Comparison of ENCODE assay signal across 12 cellular contexts in the genomic region with DNA sequence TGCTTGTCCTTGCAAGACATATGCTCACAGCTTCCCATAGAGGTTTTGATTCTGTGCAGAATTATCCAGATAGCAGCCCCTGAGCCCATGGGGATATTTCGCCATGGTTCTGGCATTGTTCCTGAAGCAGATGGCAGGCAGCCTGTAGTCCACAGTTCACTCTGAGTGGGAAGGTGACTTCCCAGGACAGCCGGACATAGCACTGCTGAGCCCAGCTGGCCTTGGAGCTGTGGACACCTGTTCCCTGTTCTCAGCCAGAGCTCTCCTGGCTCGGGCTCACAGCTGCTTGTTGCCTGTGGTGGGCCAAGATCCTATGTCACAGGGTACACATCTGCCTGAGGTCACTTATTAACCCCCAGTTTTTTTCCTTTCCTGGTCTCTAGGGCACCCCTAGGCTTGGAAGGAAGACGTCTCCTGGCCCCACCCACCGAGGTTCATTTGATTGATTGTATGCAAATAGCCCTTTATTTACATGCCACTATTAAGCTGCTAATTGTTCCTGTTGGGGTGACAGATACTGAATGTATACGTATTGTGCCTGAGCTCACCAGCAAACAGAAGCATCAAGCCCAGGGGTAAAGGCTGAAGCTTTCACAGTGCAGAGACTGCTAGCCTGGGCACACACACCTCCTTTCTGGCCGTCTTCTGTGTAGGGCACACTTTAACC.
A peak's percentile ranks its signal among the peaks of the same experiment; 100 is the strongest.
DNase-seq lines count a peak whose midpoint lies in the region; FAIRE-seq and TF ChIP-seq lines count a peak whose summit lies in the region.
"Had no signal": no experiment of that assay in that cellular context is flagged by ENCODE, and none has a peak within 500 bp of the region (broad histone marks: within the 10 kb centered on the region; RNA-seq: fewer than 3 reads in every experiment).

No MANE protein-coding gene starts in this region.

- TF ChIP-seq CTCF in esophagus muscularis mucosa (IDR thresholded peaks at IDR 0.05) (no peak), suprapubic skin (IDR thresholded peaks at IDR 0.05) (no peak)

- H3K9me3 ChIP-seq in esophagus muscularis mucosa: no peaks in the 10 kb centered on the region
- H3K9me3 ChIP-seq in muscle layer of colon (ENCODE audit: low read length): no peaks in the 10 kb centered on the region
- H3K9me3 ChIP-seq in suprapubic skin: no peaks in the 10 kb centered on the region

- H3K27me3 ChIP-seq in esophagus muscularis mucosa: no peaks in the 10 kb centered on the region
- no peaks in the 10 kb centered on the region for H3K27me3 ChIP-seq in muscle layer of colon (ENCODE audit: control insufficient read depth in 1 of 2, insufficient read depth in 2 of 2, low read length in 2 of 2)
- H3K27me3 ChIP-seq in suprapubic skin: no peaks in the 10 kb centered on the region

- H3K4me3 ChIP-seq in esophagus muscularis mucosa: no peak overlapping the region
- H3K4me3 ChIP-seq in muscle layer of colon (ENCODE audit: low read depth in 1 of 2, low read length in 2 of 2): no peak overlapping the region
- no peak overlapping the region for H3K4me3 ChIP-seq in suprapubic skin
- H3K4me3 ChIP-seq: GM12878 had no signal

- peaks cover 29 to 51% (median 48%) of the 10 kb centered on the region in 4 donors for H3K4me1 ChIP-seq in esophagus muscularis mucosa
- H3K4me1 ChIP-seq in muscle layer of colon (ENCODE audit: insufficient read depth, low read length): peaks cover 24% of the 10 kb centered on the region
- peaks cover 21% of the 10 kb centered on the region for H3K4me1 ChIP-seq in suprapubic skin

- in situ Hi-C loops in KBM-7 (cut with MboI; ENCODE audit: low pct_unique_long_range_greater_than_20kb, low sequenced_read_pairs): no loop called here

- DNase-seq in NCI-H524 treated with DMSO at 0.1 percent for 48 hours (lab: John Stamatoyannopoulos, UW) (peak; percentile 46), esophagus muscularis mucosa (ENCODE audit: extremely low spot score) (no peak), suprapubic skin (ENCODE audit: low spot score in 2 of 2) (no peak), urothelium cell line (ENCODE audit: low spot score) (no peak), T-helper 1 cell (no peak), KBM-7 (no peak)
- DNase-seq in stimulated activated CD4-positive, alpha-beta T cell treated with anti-CD3 and anti-CD28 coated beads, Interleukin-15, amount 100 ng/mL, for 24 hours: no peak
- DNase-seq: DND-41; effector CD4-positive, alpha-beta T cell had no signal

- no peak for FAIRE-seq in urothelium cell line (lab: Jason Lieb, UNC)
- FAIRE-seq: GM12878 had no signal

- 48% methylated on average over 7 of the region's 7 CpGs for WGBS in esophagus muscularis mucosa
- WGBS in suprapubic skin: 64% methylated on average over 5 of the region's 7 CpGs

- H3K9ac ChIP-seq in muscle layer of colon (ENCODE audit: low read length): no peak overlapping the region

- peak overlapping the region; percentile 81 to 86 (median 82) for H3K27ac ChIP-seq in esophagus muscularis mucosa (replicated peaks in 1 of 4)
- H3K27ac ChIP-seq in muscle layer of colon (ENCODE audit: low read depth, low read length): peak overlapping the region; percentile 16
- H3K27ac ChIP-seq in suprapubic skin: peak overlapping the region; percentile 5
- H3K27ac ChIP-seq: HL-60 had no signal

- TF ChIP-seq EP300 in esophagus muscularis mucosa (IDR thresholded peaks at IDR 0.05): no peak
- TF ChIP-seq EP300 in suprapubic skin (IDR thresholded peaks at IDR 0.05): no peak

- no peak for TF ChIP-seq POLR2A in esophagus muscularis mucosa (IDR thresholded peaks at IDR 0.05; ENCODE audit: low read depth)
- no peak for TF ChIP-seq POLR2A in suprapubic skin (IDR thresholded peaks at IDR 0.05)

- H3K36me3 ChIP-seq in esophagus muscularis mucosa: peaks cover 25 to 77% (median 65%) of the 10 kb centered on the region in 4 donors
- H3K36me3 ChIP-seq in muscle layer of colon (ENCODE audit: insufficient read depth, low read length): peaks cover 73% of the 10 kb centered on the region
- H3K36me3 ChIP-seq in suprapubic skin: peaks cover 65% of the 10 kb centered on the region

- intact Hi-C loops in esophagus muscularis mucosa (cut with DNase I): no loop called here

Comparison
In these comparisons a context has a peak if more than half of its experiments do, and no peak if none do; other contexts are left out.
1. H3K27ac ChIP-seq: peak in every context shown above with its lines; median percentile 82 in esophagus muscularis mucosa; 16 in muscle layer of colon; 5 in suprapubic skin.